17 cellular contexts compared by ENCODE assay signal in the genomic region with DNA sequence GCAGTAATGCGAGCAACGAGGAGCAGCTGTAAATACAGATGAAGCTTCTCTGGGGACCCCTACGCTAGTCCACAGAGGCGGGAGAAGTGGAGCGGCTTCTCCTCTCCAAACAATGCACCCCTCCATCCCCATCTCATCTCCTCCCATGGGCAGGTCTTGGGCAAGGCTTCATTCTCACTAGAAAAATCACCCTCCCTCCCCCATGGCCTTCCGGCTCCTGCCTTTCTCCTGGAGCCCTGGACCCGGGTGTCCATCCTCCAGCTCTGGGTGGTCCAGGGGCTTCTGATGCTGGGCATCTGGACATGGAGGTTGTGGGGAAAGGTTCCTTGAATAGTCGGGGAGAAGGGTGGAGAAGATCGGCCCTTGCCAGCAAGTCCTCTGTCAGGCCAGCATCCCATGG. TPM values are rescaled to one million over a fixed set of nuclear protein-coding genes. Genes with fewer than 3 reads are reported as not detected.
DNase-seq lines count a peak whose midpoint lies in the region; ATAC-seq and TF ChIP-seq lines count a peak whose summit lies in the region.
"Had no signal": no experiment of that assay in that cellular context is flagged by ENCODE, and none has a peak within 500 bp of the region (broad histone marks: within the 10 kb centered on the region; RNA-seq: fewer than 3 reads in every experiment).

No MANE protein-coding gene starts in this region.

- peak in 1 of 2 donors; percentile 10 for ATAC-seq in activated T-cell treated with anti-CD3 and anti-CD28 coated beads, Interleukin-2, amount 50 U/mL, for 72 hours (replicated peaks in 1 of 2)
- no peak for ATAC-seq in central memory CD8-positive, alpha-beta T cell (replicated peaks; ENCODE audit: extremely low read depth, poor library complexity, severe bottlenecking)
- ATAC-seq in sciatic nerve (peak; percentile 22), HG03565 (IDR thresholded peaks at IDR 0.05; ENCODE audit: unreplicated experiment) (no peak)

- intact Hi-C loops in sciatic nerve (cut with DNase I) (no loop called here), ascending aorta (cut with DNase I) (no loop called here)

- H2AFZ ChIP-seq in MM.1S (ENCODE audit: low read length): peak overlapping the region; percentile 50; the same call in 1 of the 2 replicates

- no peaks in the 10 kb centered on the region for H3K36me3 ChIP-seq in MM.1S (replicated peaks; ENCODE audit: insufficient read depth, low read length)
- no peaks in the 10 kb centered on the region for H3K36me3 ChIP-seq in ascending aorta

- no peaks in the 10 kb centered on the region for H3K27me3 Mint-ChIP-seq in activated T-cell treated with anti-CD3 and anti-CD28 coated beads, Interleukin-2, amount 50 U/mL, for 72 hours (ENCODE audit: low read depth)
- H3K27me3 Mint-ChIP-seq in activated T-cell treated with anti-CD3 and anti-CD28 coated beads, Interleukin-2, amount 50 U/mL, for 24 hours: no peaks in the 10 kb centered on the region
- peaks cover 13% of the 10 kb centered on the region for H3K27me3 Mint-ChIP-seq in central memory CD8-positive, alpha-beta T cell

- peaks cover 0 to 4% of the 10 kb centered on the region in 2 donors for H3K9me3 Mint-ChIP-seq in activated T-cell treated with anti-CD3 and anti-CD28 coated beads, Interleukin-2, amount 50 U/mL, for 72 hours
- H3K9me3 Mint-ChIP-seq in activated T-cell treated with anti-CD3 and anti-CD28 coated beads, Interleukin-2, amount 50 U/mL, for 24 hours: peaks cover 4% of the 10 kb centered on the region
- no peaks in the 10 kb centered on the region for H3K9me3 Mint-ChIP-seq in central memory CD8-positive, alpha-beta T cell
- H3K9me3 Mint-ChIP-seq: T-cell had no signal

- TF ChIP-seq CTCF in MM.1S (IDR thresholded peaks at IDR 0.05; ENCODE audit: low read length): no peak
- TF ChIP-seq CTCF in ascending aorta (IDR thresholded peaks at IDR 0.05): no peak

- H3K4me3 Mint-ChIP-seq in activated T-cell treated with anti-CD3 and anti-CD28 coated beads, Interleukin-2, amount 50 U/mL, for 72 hours: peak overlapping the region; percentile 4 to 49
- no peak overlapping the region for H3K4me3 Mint-ChIP-seq in activated T-cell treated with anti-CD3 and anti-CD28 coated beads, Interleukin-2, amount 50 U/mL, for 24 hours
- H3K4me3 Mint-ChIP-seq in central memory CD8-positive, alpha-beta T cell: no peak overlapping the region

- H3K4me1 ChIP-seq in MM.1S (ENCODE audit: low read length): peaks cover 14% of the 10 kb centered on the region
- H3K4me1 ChIP-seq in ascending aorta: no peaks in the 10 kb centered on the region
- H3K4me1 ChIP-seq: testis had no signal

- no peak overlapping the region for H3K27ac Mint-ChIP-seq in activated T-cell treated with anti-CD3 and anti-CD28 coated beads, Interleukin-2, amount 50 U/mL, for 72 hours
- H3K27ac Mint-ChIP-seq in activated T-cell treated with anti-CD3 and anti-CD28 coated beads, Interleukin-2, amount 50 U/mL, for 24 hours: no peak overlapping the region
- peak overlapping the region; percentile 1 for H3K27ac Mint-ChIP-seq in central memory CD8-positive, alpha-beta T cell (ENCODE audit: low read depth)

- H3K27ac ChIP-seq in MM.1S (ENCODE audit: low read length): no peak overlapping the region
- no peak overlapping the region for H3K27ac ChIP-seq in ascending aorta
- H3K27ac ChIP-seq: coronary artery, testis, VCaP had no signal

- no peaks in the 10 kb centered on the region for H4K20me1 ChIP-seq in MM.1S (ENCODE audit: insufficient read depth, low read length)

- DNase-seq in activated T-cell treated with anti-CD3 and anti-CD28 coated beads, Interleukin-2, amount 50 U/mL, for 72 hours: no peak
- DNase-seq in activated T-cell treated with anti-CD3 and anti-CD28 coated beads, Interleukin-2, amount 50 U/mL, for 24 hours: no peak
- DNase-seq in MM.1S: no peak
- no peak for DNase-seq in central memory CD8-positive, alpha-beta T cell (ENCODE audit: low spot score in 2 of 2)
- DNase-seq in sciatic nerve (ENCODE audit: low spot score): no peak
- no peak for DNase-seq in stimulated activated naive CD4-positive, alpha-beta T cell treated with Interleukin-2 at 50 U/mL for 16 hours (lab: John Stamatoyannopoulos, UW)
- no peak for DNase-seq in ascending aorta (ENCODE audit: low spot score in 2 of 2)

- no peak overlapping the region for H3K9ac ChIP-seq in MM.1S (ENCODE audit: low read length)

- peaks cover 39% of the 10 kb centered on the region for H3K4me1 Mint-ChIP-seq in activated T-cell treated with anti-CD3 and anti-CD28 coated beads, Interleukin-2, amount 50 U/mL, for 72 hours (ENCODE audit: low read depth)
- peaks cover 35% of the 10 kb centered on the region for H3K4me1 Mint-ChIP-seq in activated T-cell treated with anti-CD3 and anti-CD28 coated beads, Interleukin-2, amount 50 U/mL, for 24 hours (ENCODE audit: low read depth)
- H3K4me1 Mint-ChIP-seq in central memory CD8-positive, alpha-beta T cell: peaks cover 6% of the 10 kb centered on the region

- H3K4me3 ChIP-seq in MM.1S (ENCODE audit: low read length) (no peak overlapping the region), ascending aorta (no peak overlapping the region)
- H3K4me3 ChIP-seq: coronary artery, mucosa of descending colon, testis had no signal

- H3K27me3 ChIP-seq in MM.1S (replicated peaks; ENCODE audit: insufficient read depth, low read length): no peaks in the 10 kb centered on the region
- H3K27me3 ChIP-seq in ascending aorta: no peaks in the 10 kb centered on the region
- H3K27me3 ChIP-seq: testis had no signal

- peaks cover 0 to 5% of the 10 kb centered on the region in 2 donors for H3K36me3 Mint-ChIP-seq in activated T-cell treated with anti-CD3 and anti-CD28 coated beads, Interleukin-2, amount 50 U/mL, for 72 hours (ENCODE audit: insufficient read depth in 2 of 2)
- H3K36me3 Mint-ChIP-seq in activated T-cell treated with anti-CD3 and anti-CD28 coated beads, Interleukin-2, amount 50 U/mL, for 24 hours (ENCODE audit: low read depth): no peaks in the 10 kb centered on the region
- H3K36me3 Mint-ChIP-seq in central memory CD8-positive, alpha-beta T cell (ENCODE audit: insufficient read depth): no peaks in the 10 kb centered on the region
- H3K36me3 Mint-ChIP-seq: T-cell had no signal

- no peaks in the 10 kb centered on the region for H3F3A ChIP-seq in MM.1S (ENCODE audit: insufficient read depth, low read length)

- no peaks in the 10 kb centered on the region for H3K79me2 ChIP-seq in MM.1S (ENCODE audit: low read length)

- no peaks in the 10 kb centered on the region for H3K9me2 ChIP-seq in MM.1S (replicated peaks; ENCODE audit: insufficient read depth, low read length)

- H3K9me3 ChIP-seq in MM.1S (replicated peaks; ENCODE audit: insufficient read depth, low read length) (no peaks in the 10 kb centered on the region), ascending aorta (peaks cover 6 to 12% of the 10 kb centered on the region in 2 donors)
- H3K9me3 ChIP-seq: testis had no signal

- peak overlapping the region; percentile 27; the same call in 1 of the 2 replicates for H3K4me2 ChIP-seq in MM.1S (ENCODE audit: low read depth, low read length)

RNA-seq across cellular contexts. Expression of a gene that starts 16.3 kb away (rescaled TPM):
- total RNA-seq in activated T-cell treated with anti-CD3 and anti-CD28 coated beads, Interleukin-2, amount 50 U/mL, for 72 hours: 100 to 1,000 TPM; 620 to 681 TPM
- total RNA-seq in sciatic nerve (18.9 TPM), ascending aorta (11.5 TPM)

RNA-seq across cellular contexts. Expression of a gene that starts 21.9 kb away (rescaled TPM):
- 10 to 100 TPM; 71.9 to 87.5 TPM for total RNA-seq in activated T-cell treated with anti-CD3 and anti-CD28 coated beads, Interleukin-2, amount 50 U/mL, for 72 hours
- total RNA-seq in sciatic nerve (40.0 TPM), ascending aorta (130 TPM)
- total RNA-seq: astrocyte had no signal

RNA-seq across cellular contexts. Expression of a gene that starts 48.1 kb away (rescaled TPM):
- 10 to 100 TPM in 1 of 2 donors, 1 to 10 TPM in 1; 10.0 to 14.6 TPM for total RNA-seq in activated T-cell treated with anti-CD3 and anti-CD28 coated beads, Interleukin-2, amount 50 U/mL, for 72 hours
- total RNA-seq in sciatic nerve (not detected), ascending aorta (not detected)
- total RNA-seq: astrocyte, Daoy, left cardiac atrium, skeletal muscle tissue had no signal

Comparison
In these comparisons a context has a peak if more than half of its experiments do, and no peak if none do; other contexts are left out.
1. H3K4me3 Mint-ChIP-seq: peak in activated T-cell treated with anti-CD3 and anti-CD28 coated beads, Interleukin-2, amount 50 U/mL, for 72 hours (2 of 2); none in activated T-cell treated with anti-CD3 and anti-CD28 coated beads, Interleukin-2, amount 50 U/mL, for 24 hours (single experiment) and central memory CD8-positive, alpha-beta T cell (single experiment).
2. RNA of a gene that starts 16.3 kb away (total RNA-seq): 620 to 681 TPM in activated T-cell treated with anti-CD3 and anti-CD28 coated beads, Interleukin-2, amount 50 U/mL, for 72 hours; 18.9 TPM in sciatic nerve (single experiment) and 11.5 TPM in ascending aorta (single experiment); every median in the first group is over 10 times any median in the second.
3. RNA of a gene that starts 48.1 kb away (total RNA-seq): 10.0 to 14.6 TPM in activated T-cell treated with anti-CD3 and anti-CD28 coated beads, Interleukin-2, amount 50 U/mL, for 72 hours; not detected in sciatic nerve (single experiment) and not detected in ascending aorta (single experiment); every median in the first group is over 10 times any median in the second.